ENCODE assay signal across 22 cellular contexts in genomic region chr2:141590620-141591019, GRCh38.
"Had no signal": no experiment of that assay in that cellular context is flagged by ENCODE, and none has a peak within 500 bp of the region (broad histone marks: within the 10 kb centered on the region; RNA-seq: fewer than 3 reads in every experiment).

No MANE protein-coding gene starts in this region.

- H3K4me1 ChIP-seq: esophagus squamous epithelium, lower lobe of right lung, pancreas, sigmoid colon, stomach, testis, tibial artery, upper lobe of left lung had no signal

- H3K4me1 Mint-ChIP-seq: naive thymus-derived CD8-positive, alpha-beta T cell; stimulated activated effector memory CD8-positive, alpha-beta T cell treated with anti-CD3 and anti-CD28 coated beads, Interleukin-12 subunit alpha, Interleukin-12 subunit beta, amount 100 ng/mL, for 72 hours had no signal

- H3K27me3 Mint-ChIP-seq: effector memory CD8-positive, alpha-beta T cell; naive thymus-derived CD8-positive, alpha-beta T cell had no signal

- H3K4me3 Mint-ChIP-seq: effector memory CD8-positive, alpha-beta T cell; naive thymus-derived CD8-positive, alpha-beta T cell; stimulated activated effector memory CD8-positive, alpha-beta T cell treated with anti-CD3 and anti-CD28 coated beads, Interleukin-12 subunit alpha, Interleukin-12 subunit beta, amount 100 ng/mL, for 72 hours had no signal

- FAIRE-seq: endometrium, keratinocyte, pancreas, urothelium cell line had no signal

- H3K9me3 ChIP-seq: esophagus squamous epithelium, lower lobe of right lung, neutrophil, pancreas, testis, tibial artery had no signal

- ATAC-seq: effector memory CD8-positive, alpha-beta T cell; left ventricle myocardium superior; lower lobe of right lung; naive thymus-derived CD8-positive, alpha-beta T cell; pancreas; stimulated activated effector memory CD8-positive, alpha-beta T cell treated with anti-CD3 and anti-CD28 coated beads, Interleukin-12 subunit alpha, Interleukin-12 subunit beta, amount 100 ng/mL, for 72 hours had no signal

- H3K27ac ChIP-seq: esophagus squamous epithelium, lower lobe of right lung, neutrophil, pancreas, sigmoid colon, stomach, testis, tibial artery, upper lobe of left lung had no signal

- H3K36me3 ChIP-seq: esophagus squamous epithelium, lower lobe of right lung, neutrophil, pancreas, sigmoid colon, stomach, tibial artery, upper lobe of left lung had no signal

- H3K27me3 ChIP-seq: esophagus squamous epithelium, neutrophil, pancreas, sigmoid colon, stomach, testis, tibial artery, upper lobe of left lung had no signal

- DNase-seq: cortex of kidney; effector memory CD8-positive, alpha-beta T cell; erythroblast; esophagus squamous epithelium; foreskin melanocyte; left ventricle myocardium superior; lower lobe of right lung; naive thymus-derived CD8-positive, alpha-beta T cell; pancreas; sigmoid colon; stimulated activated CD4-positive, alpha-beta T cell treated with anti-CD3 and anti-CD28 coated beads, Interleukin-2, amount 100 ng/mL, for 24 hours; stimulated activated CD4-positive, alpha-beta T cell treated with anti-CD3 and anti-CD28 coated beads, Interleukin-4, amount 100 ng/mL, for 24 hours; stimulated activated naive CD4-positive, alpha-beta T cell treated with Interleukin-2 at 50 U/mL for 16 hours; stomach; testis; tibial artery; upper lobe of left lung had no signal

- H3K27ac Mint-ChIP-seq: effector memory CD8-positive, alpha-beta T cell; naive thymus-derived CD8-positive, alpha-beta T cell; stimulated activated effector memory CD8-positive, alpha-beta T cell treated with anti-CD3 and anti-CD28 coated beads, Interleukin-12 subunit alpha, Interleukin-12 subunit beta, amount 100 ng/mL, for 72 hours had no signal

- H3K36me3 Mint-ChIP-seq: naive thymus-derived CD8-positive, alpha-beta T cell; stimulated activated effector memory CD8-positive, alpha-beta T cell treated with anti-CD3 and anti-CD28 coated beads, Interleukin-12 subunit alpha, Interleukin-12 subunit beta, amount 100 ng/mL, for 72 hours had no signal

- H3K4me3 ChIP-seq: esophagus squamous epithelium, lower lobe of right lung, pancreas, sigmoid colon, stomach, testis, tibial artery, upper lobe of left lung had no signal
